9 cellular contexts compared by ENCODE assay signal in the genomic region with DNA sequence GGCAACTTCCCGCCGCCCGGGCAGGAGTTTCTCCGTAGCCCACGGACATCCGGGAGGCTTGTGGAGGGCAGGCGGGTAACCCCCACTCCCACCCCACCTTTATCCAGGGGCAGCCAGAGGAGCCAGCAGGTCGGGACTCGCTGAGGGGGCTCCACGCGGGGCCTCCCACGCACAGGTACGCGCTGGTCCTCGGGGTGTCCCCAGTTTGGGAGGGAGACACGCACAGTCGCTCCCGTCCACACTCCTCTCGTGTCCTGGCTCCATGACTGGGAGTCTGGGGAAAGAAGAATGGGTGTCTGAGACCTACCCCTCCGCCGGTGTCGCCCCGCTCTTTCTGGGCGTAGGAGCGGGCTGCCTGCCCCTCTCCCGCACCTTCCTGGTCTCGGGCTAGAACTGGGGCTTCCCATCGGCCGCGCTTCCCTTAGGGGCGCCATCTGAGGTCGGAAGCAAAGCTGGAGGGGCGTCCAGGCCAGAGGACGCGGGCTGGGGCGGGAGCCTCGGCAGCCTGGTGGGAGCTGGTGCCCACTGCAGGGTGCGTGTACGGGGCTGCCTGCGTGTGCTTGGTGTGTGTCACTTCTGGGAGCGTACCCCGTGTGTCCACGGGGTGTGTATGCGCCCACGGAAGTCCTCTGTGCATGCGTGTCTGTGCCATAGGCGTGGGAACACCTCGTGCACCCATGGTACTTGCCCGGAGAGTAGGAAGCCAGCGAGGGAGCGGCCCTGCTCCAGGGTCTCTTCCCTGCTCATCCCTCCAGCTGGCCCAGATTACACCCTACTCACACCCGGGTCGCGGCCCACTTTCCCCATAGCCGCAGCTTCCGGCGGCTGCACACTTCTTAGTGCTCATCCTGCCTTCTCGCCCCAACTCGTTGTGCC.
DNase-seq lines count a peak whose midpoint lies in the region; ATAC-seq and TF ChIP-seq lines count a peak whose summit lies in the region.
"Had no signal": no experiment of that assay in that cellular context is flagged by ENCODE, and none has a peak within 500 bp of the region (broad histone marks: within the 10 kb centered on the region; RNA-seq: fewer than 3 reads in every experiment).

No MANE protein-coding gene starts in this region.

- intact Hi-C loops in Caco-2 (cut with micrococcal nuclease; ENCODE audit: unreplicated experiment) (loop anchor here (1.0 to 5.0 kb wide), 2 partner anchors 31 to 234 kb away; no protein-coding TSS in a partner anchor), right cardiac atrium (cut with DNase I) (no loop called here), prostate gland (cut with DNase I) (no loop called here)

- H3K4me3 ChIP-seq in Caco-2 (ENCODE audit: low read depth, low read length), result 0 out of 2 replicates have a peak overlapping the region, but pooled peaks have one; percentile 2
- H3K4me3 ChIP-seq in right cardiac atrium (ENCODE audit: low read length), result peak overlapping the region; percentile 59
- peak overlapping the region; percentile 14 to 33 for H3K4me3 ChIP-seq in prostate gland

- ATAC-seq in T-cell (replicated peaks in 1 of 4), result peak in 3 of 4 experiments; percentile 25 to 44 (median 28)
- peak; percentile 17 to 21 for ATAC-seq in right cardiac atrium

- H3K9me3 Mint-ChIP-seq in Caco-2 (ENCODE audit: unreplicated experiment) (no peaks in the 10 kb centered on the region), T-cell (no peaks in the 10 kb centered on the region)

- 4% methylated on average over 59 of the region's 59 CpGs for WGBS in right cardiac atrium
- 3% methylated on average over 49 of the region's 59 CpGs for WGBS in prostate gland

- H3K4me1 Mint-ChIP-seq in Caco-2 (ENCODE audit: low read depth, unreplicated experiment) (no peaks in the 10 kb centered on the region), T-cell (peaks cover 18 to 32% (median 23%) of the 10 kb centered on the region in 3 donors)

- H3K36me3 Mint-ChIP-seq in Caco-2 (ENCODE audit: insufficient read depth, unreplicated experiment) (no peaks in the 10 kb centered on the region), T-cell (no peaks in the 10 kb centered on the region)

- H3K27me3 Mint-ChIP-seq in Caco-2 (ENCODE audit: insufficient read depth, unreplicated experiment), result peaks cover 23% of the 10 kb centered on the region
- peaks cover 48 to 73% of the 10 kb centered on the region in 2 donors for H3K27me3 Mint-ChIP-seq in T-cell

- H3K27ac Mint-ChIP-seq in Caco-2 (ENCODE audit: unreplicated experiment), result no peak overlapping the region
- peak overlapping the region in 1 of 2 donors; percentile 19 for H3K27ac Mint-ChIP-seq in T-cell

- no peak for TF ChIP-seq CTCF in Caco-2 (IDR thresholded peaks at IDR 0.05; ENCODE audit: insufficient read depth in 1 of 2, low read depth in 1 of 2, low read length in 1 of 2, severe bottlenecking in 1 of 2, unreplicated experiment in 1 of 2)
- TF ChIP-seq CTCF in prostate gland (IDR thresholded peaks at IDR 0.05), result no peak

- no peak overlapping the region for H3K27ac ChIP-seq in right cardiac atrium (ENCODE audit: low read length)
- H3K27ac ChIP-seq in prostate gland, result no peak overlapping the region

- no peaks in the 10 kb centered on the region for H3K36me3 ChIP-seq in Caco-2 (ENCODE audit: control insufficient read depth, insufficient read depth, low read length)
- H3K36me3 ChIP-seq in prostate gland, result no peaks in the 10 kb centered on the region

- H3K9me3 ChIP-seq in Caco-2, result no peaks in the 10 kb centered on the region
- no peaks in the 10 kb centered on the region for H3K9me3 ChIP-seq in right cardiac atrium (ENCODE audit: control insufficient read depth, low read length)
- H3K9me3 ChIP-seq in prostate gland, result no peaks in the 10 kb centered on the region

- H3K27me3 ChIP-seq in Caco-2 (replicated peaks; ENCODE audit: control insufficient read depth, insufficient read depth, low read length) (peaks cover 3% of the 10 kb centered on the region), right cardiac atrium (ENCODE audit: control insufficient read depth, insufficient read depth) (no peaks in the 10 kb centered on the region), prostate gland (replicated peaks; ENCODE audit: insufficient read depth) (peaks cover 30% of the 10 kb centered on the region)

- H3K4me1 ChIP-seq in Caco-2, result peaks cover 21% of the 10 kb centered on the region
- peaks cover 2% of the 10 kb centered on the region for H3K4me1 ChIP-seq in right cardiac atrium (ENCODE audit: control insufficient read depth, insufficient read depth, low read length)
- H3K4me1 ChIP-seq in prostate gland (replicated peaks), result no peaks in the 10 kb centered on the region

- CTCF ChIA-PET in Caco-2 (lab: Charles Lee) (interaction anchor here (1.1 kb wide), 1 partner anchor 42 kb away, joined by 4 read pairs; no protein-coding TSS in a partner anchor), T-cell (lab: Charles Lee) (no interaction called here)

- DNase-seq in Caco-2 (no peak), T-cell (peak in 1 of 34 experiments; percentile 6), right cardiac atrium (no peak), prostate gland (ENCODE audit: low spot score) (no peak), NCI-H2029 (lab: John Stamatoyannopoulos, UW) (no peak), HuH-7 (ENCODE audit: low spot score) (no peak), NCI-H1105 treated with DMSO at 0.1 percent for 48 hours (lab: John Stamatoyannopoulos, UW) (no peak), NCI-H748 (lab: John Stamatoyannopoulos, UW; ENCODE audit: unreplicated experiment) (no peak)
- DNase-seq: activated CD8-positive, alpha-beta memory T cell treated with anti-CD3 and anti-CD28 coated beads, Interleukin-2, amount 50 U/mL, for 4 hours had no signal

- no peak for TF ChIP-seq POLR2A in prostate gland (IDR thresholded peaks at IDR 0.05)

- POLR2A ChIA-PET in Caco-2 (lab: Charles Lee), result interaction anchor here (0.6 kb wide), 1 partner anchor 34 kb away, joined by 10 read pairs; no protein-coding TSS in a partner anchor
- POLR2A ChIA-PET in T-cell (lab: Charles Lee), result no interaction called here

- no TSS peak for BruUV-seq in Caco-2 (replicated peaks; lab: Mats Ljungman, UMichigan)

- H3K4me3 Mint-ChIP-seq in Caco-2 (ENCODE audit: unreplicated experiment) (peak overlapping the region; percentile 56), T-cell (peak overlapping the region; percentile 56 to 78 (median 67))

Comparison
In these comparisons a context has a peak if more than half of its experiments do, and no peak if none do; other contexts are left out.
1. H3K4me3 ChIP-seq: peak in every context shown above with its lines; median percentile 59 in right cardiac atrium; 24 in prostate gland; 2 in Caco-2.